32 cellular contexts compared by ENCODE assay signal in genomic region chr15:69021895-69022294, GRCh38. TPM values are rescaled to one million over a fixed set of nuclear protein-coding genes. Genes with fewer than 3 reads are reported as not detected.
"Had no signal": no experiment of that assay in that cellular context is flagged by ENCODE, and none has a peak within 500 bp of the region (broad histone marks: within the 10 kb centered on the region; RNA-seq: fewer than 3 reads in every experiment).

No MANE protein-coding gene starts in this region.

- H3K9me3 ChIP-seq: adrenal gland, ascending aorta, breast epithelium, colonic mucosa, gastrocnemius medialis, heart left ventricle had no signal

- H3K36me3 ChIP-seq: adrenal gland, ascending aorta, breast epithelium, cardiac muscle cell, colonic mucosa, gastrocnemius medialis, heart left ventricle had no signal

- H3K27ac ChIP-seq: adrenal gland, ascending aorta, breast epithelium, cardiac muscle cell, colonic mucosa, epithelial cell of prostate, gastrocnemius medialis, heart left ventricle, VCaP had no signal

- H3K4me3 ChIP-seq: adrenal gland, ascending aorta, breast epithelium, cardiac muscle cell, colonic mucosa, gastrocnemius medialis, heart left ventricle had no signal

- H3K4me1 ChIP-seq: adrenal gland, ascending aorta, breast epithelium, colonic mucosa, gastrocnemius medialis, heart left ventricle had no signal

- H3K27me3 ChIP-seq: adrenal gland, ascending aorta, breast epithelium, cardiac muscle cell, colonic mucosa, gastrocnemius medialis, heart left ventricle had no signal

- DNase-seq: activated CD4-positive, alpha-beta T cell treated with anti-CD3 and anti-CD28 coated beads for 1 hour; activated CD4-positive, alpha-beta T cell treated with anti-CD3 and anti-CD28 coated beads for 4 hours; activated CD4-positive, alpha-beta T cell treated with anti-CD3 and anti-CD28 coated beads, Interleukin-2, amount 10 ng/mL, durations not matched to agents 7 days and 5 days; activated CD4-positive, alpha-beta T cell treated with anti-CD3 and anti-CD28 coated beads, Interleukin-2, amount 50 U/mL, for 48 hours; activated CD8-positive, alpha-beta memory T cell treated with anti-CD3 and anti-CD28 coated beads for 24 hours; activated CD8-positive, alpha-beta T cell treated with anti-CD3 and anti-CD28 coated beads for 36 hours; activated effector memory CD4-positive, alpha-beta T cell treated with Interleukin-2 at 50 U/mL for 16 hours; activated gamma-delta T cell treated with Interleukin-2 at 50 U/mL for 16 hours; activated naive CD4-positive, alpha-beta T cell treated with anti-CD3 and anti-CD28 coated beads for 36 hours; activated naive CD8-positive, alpha-beta T cell treated with anti-CD3 and anti-CD28 coated beads for 36 hours; activated naive CD8-positive, alpha-beta T cell treated with anti-CD3 and anti-CD28 coated beads, Interleukin-2, amount 50 U/mL, for 24 hours; activated T-cell treated with anti-CD3 and anti-CD28 coated beads, Interleukin-2, amount 50 U/mL, for 4 hours; adrenal gland; central memory CD4-positive, alpha-beta T cell; cerebellar nuclear complex; colonic mucosa; effector CD8-positive, alpha-beta T cell; foreskin fibroblast; gastrocnemius medialis; glutamatergic neuron; heart left ventricle; T-helper 2 cell had no signal

- ATAC-seq: activated CD8-positive, alpha-beta T cell treated with anti-CD3 and anti-CD28 coated beads for 36 hours; activated naive CD8-positive, alpha-beta T cell treated with anti-CD3 and anti-CD28 coated beads, Interleukin-2, amount 50 U/mL, for 24 hours; activated T-cell treated with anti-CD3 and anti-CD28 coated beads, Interleukin-2, amount 50 U/mL, for 4 hours; activated T-helper 17 cell treated with anti-CD3 and anti-CD28 coated beads, Interleukin-2, amount 50 U/mL, for 72 hours; gastrocnemius medialis; heart left ventricle; WTC11 had no signal

- FAIRE-seq: endometrium, endothelial cell of umbilical vein had no signal

RNA-seq across cellular contexts. Expression of gene NOX5, which starts 7.4 kb away (rescaled TPM):
- total RNA-seq: activated CD4-positive, alpha-beta T cell treated with anti-CD3 and anti-CD28 coated beads, Interleukin-2, amount 10 ng/mL, durations not matched to agents 7 days and 5 days; activated CD8-positive, alpha-beta T cell treated with anti-CD3 and anti-CD28 coated beads for 36 hours; activated naive CD4-positive, alpha-beta T cell treated with anti-CD3 and anti-CD28 coated beads for 36 hours; activated naive CD8-positive, alpha-beta T cell treated with anti-CD3 and anti-CD28 coated beads for 36 hours; activated T-cell treated with anti-CD3 and anti-CD28 coated beads, Interleukin-2, amount 50 U/mL, for 4 hours; activated T-helper 17 cell treated with anti-CD3 and anti-CD28 coated beads, Interleukin-2, amount 50 U/mL, for 72 hours; dermis microvascular lymphatic vessel endothelial cell; endothelial cell of umbilical vein; gastrocnemius medialis; WTC11 had no signal
